Comparison of ENCODE assay signal across 16 cellular contexts in the genomic region with DNA sequence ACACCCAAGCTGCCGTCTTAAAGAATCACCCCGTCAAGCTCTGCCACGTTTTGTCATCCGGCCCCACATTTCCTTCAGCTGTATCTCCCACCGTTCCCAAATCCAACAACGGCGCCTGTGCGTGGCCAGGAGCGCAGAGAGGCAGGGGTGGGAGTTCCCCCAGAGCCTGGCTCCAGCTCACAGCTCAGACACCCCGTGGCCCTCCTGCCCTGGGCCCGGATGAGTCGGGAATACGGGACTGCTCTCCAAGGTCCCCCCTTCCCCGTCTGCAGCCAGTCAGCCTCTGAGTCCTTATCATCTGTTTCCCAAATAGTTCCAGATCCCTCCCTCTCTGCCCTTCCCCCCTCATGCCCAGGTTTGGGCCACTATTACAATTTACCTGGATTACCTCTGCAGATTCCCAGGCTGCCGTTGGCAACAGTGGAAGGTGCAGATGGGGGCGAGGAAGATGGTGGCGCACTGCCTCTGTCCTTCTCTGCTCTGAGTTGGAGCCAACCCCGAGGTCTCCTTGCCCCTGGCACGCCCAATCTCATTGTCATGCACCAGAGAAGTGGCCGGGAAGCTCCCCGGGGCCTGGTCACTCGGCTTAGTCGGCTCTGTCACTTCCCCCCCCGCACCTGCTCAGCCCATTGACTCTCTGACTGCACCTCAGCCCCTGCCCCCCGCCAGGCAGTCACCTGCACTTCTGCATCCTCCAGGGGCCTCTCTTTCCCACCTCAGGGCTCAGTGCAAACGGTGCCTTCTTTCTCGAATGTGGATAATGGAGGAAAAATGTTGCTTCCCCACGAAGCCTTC. TPM values are rescaled to one million over a fixed set of nuclear protein-coding genes. Genes with fewer than 3 reads are reported as not detected.
"Had no signal": no experiment of that assay in that cellular context is flagged by ENCODE, and none has a peak within 500 bp of the region (broad histone marks: within the 10 kb centered on the region; RNA-seq: fewer than 3 reads in every experiment).

No MANE protein-coding gene starts in this region.

- H3K4me3 ChIP-seq: adrenal gland, colonic mucosa, heart right ventricle, lung, psoas muscle, upper lobe of right lung had no signal

- H3K9me3 ChIP-seq: adrenal gland, colonic mucosa, heart right ventricle, psoas muscle, upper lobe of right lung had no signal

- H3K36me3 ChIP-seq: adrenal gland, colonic mucosa, heart right ventricle, upper lobe of right lung had no signal

- H3K27ac ChIP-seq: adrenal gland, colonic mucosa, heart right ventricle, psoas muscle, upper lobe of right lung had no signal

- DNase-seq: activated naive CD4-positive, alpha-beta T cell treated with anti-CD3 and anti-CD28 coated beads, Interleukin-2, amount 50 U/mL, for 16 hours; adrenal gland; caudate nucleus; colonic mucosa; heart right ventricle; immature natural killer cell; left colon; naive B cell; psoas muscle; stimulated activated CD4-positive, alpha-beta T cell treated with anti-CD3 and anti-CD28 coated beads, Interleukin-12 subunit alpha, Interleukin-12 subunit beta, amount 100 ng/mL, for 4 hours; stimulated activated naive CD4-positive, alpha-beta T cell treated with Interleukin-2 at 50 U/mL for 16 hours; T-helper 2 cell; upper lobe of right lung had no signal

- H3K4me1 ChIP-seq: adrenal gland, colonic mucosa, heart right ventricle, upper lobe of right lung had no signal

- FAIRE-seq: frontal cortex, TTC549 had no signal

- H3K27me3 ChIP-seq: adrenal gland had no signal

RNA-seq across cellular contexts. Expression of a gene that starts 49.9 kb away (rescaled TPM):
- total RNA-seq: heart right ventricle had no signal
